21 cellular contexts compared by ENCODE assay signal in the genomic region with DNA sequence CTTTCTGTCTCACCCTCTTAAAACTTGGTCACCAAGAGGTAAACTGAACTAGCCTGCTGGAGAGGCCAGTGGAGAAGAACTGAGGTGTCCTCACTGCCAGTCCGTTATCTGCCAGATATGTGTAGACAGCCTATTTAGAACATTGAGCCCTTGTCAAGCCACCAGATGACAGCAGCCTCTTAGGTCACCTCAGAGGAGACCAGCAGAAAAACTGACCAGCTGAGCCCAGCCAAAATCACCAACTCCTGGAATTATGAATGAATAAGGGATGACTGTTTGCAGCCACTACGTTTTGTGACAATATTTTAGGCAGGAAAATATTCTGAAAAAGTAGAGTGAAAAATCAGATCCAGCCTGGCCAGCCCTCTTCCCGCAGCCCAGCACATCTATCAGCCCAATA.
"Had no signal": no experiment of that assay in that cellular context is flagged by ENCODE, and none has a peak within 500 bp of the region (broad histone marks: within the 10 kb centered on the region; RNA-seq: fewer than 3 reads in every experiment).

No MANE protein-coding gene starts in this region.

- H3K4me2 ChIP-seq: hepatocyte had no signal

- H2AFZ ChIP-seq: hepatocyte had no signal

- H3K27me3 ChIP-seq: esophagus muscularis mucosa, foreskin keratinocyte, gastroesophageal sphincter, heart left ventricle, hepatocyte had no signal

- H3K36me3 Mint-ChIP-seq: immature natural killer cell; naive thymus-derived CD4-positive, alpha-beta T cell had no signal

- DNase-seq: dermis blood vessel endothelial cell; effector CD8-positive, alpha-beta T cell; effector memory CD8-positive, alpha-beta T cell; endodermal cell; foreskin keratinocyte; heart left ventricle; hypothalamus; immature natural killer cell; islet precursor cell; kidney; kidney glomerular epithelial cell; left colon; left ventricle myocardium superior; lower lobe of right lung; mesenchymal stem cell; midbrain; naive thymus-derived CD4-positive, alpha-beta T cell had no signal

- H3K4me3 ChIP-seq: coronary artery, esophagus muscularis mucosa, gastroesophageal sphincter, heart left ventricle, hepatocyte, lower lobe of right lung had no signal

- H3K4me3 Mint-ChIP-seq: effector memory CD8-positive, alpha-beta T cell; endodermal cell; immature natural killer cell; naive thymus-derived CD4-positive, alpha-beta T cell had no signal

- H3K9me3 ChIP-seq: esophagus muscularis mucosa, gastroesophageal sphincter, heart left ventricle, lower lobe of right lung had no signal

- H3K4me1 Mint-ChIP-seq: immature natural killer cell; naive thymus-derived CD4-positive, alpha-beta T cell had no signal

- H3K36me3 ChIP-seq: esophagus muscularis mucosa, gastroesophageal sphincter, heart left ventricle, lower lobe of right lung had no signal

- H3K4me1 ChIP-seq: esophagus muscularis mucosa, foreskin keratinocyte, gastroesophageal sphincter, heart left ventricle, lower lobe of right lung had no signal

- H3K27ac ChIP-seq: coronary artery, esophagus muscularis mucosa, foreskin keratinocyte, gastroesophageal sphincter, heart left ventricle, hepatocyte, lower lobe of right lung had no signal

- H3K27ac Mint-ChIP-seq: effector memory CD8-positive, alpha-beta T cell; endodermal cell; immature natural killer cell; naive thymus-derived CD4-positive, alpha-beta T cell had no signal

- ATAC-seq: effector memory CD8-positive, alpha-beta T cell; foreskin keratinocyte; gastroesophageal sphincter; heart left ventricle; left colon; left ventricle myocardium superior; lower lobe of right lung; naive thymus-derived CD4-positive, alpha-beta T cell had no signal

- H3K79me2 ChIP-seq: hepatocyte had no signal

- H3K9me3 Mint-ChIP-seq: effector memory CD8-positive, alpha-beta T cell; endodermal cell; naive thymus-derived CD4-positive, alpha-beta T cell had no signal
